In the genomic region with DNA sequence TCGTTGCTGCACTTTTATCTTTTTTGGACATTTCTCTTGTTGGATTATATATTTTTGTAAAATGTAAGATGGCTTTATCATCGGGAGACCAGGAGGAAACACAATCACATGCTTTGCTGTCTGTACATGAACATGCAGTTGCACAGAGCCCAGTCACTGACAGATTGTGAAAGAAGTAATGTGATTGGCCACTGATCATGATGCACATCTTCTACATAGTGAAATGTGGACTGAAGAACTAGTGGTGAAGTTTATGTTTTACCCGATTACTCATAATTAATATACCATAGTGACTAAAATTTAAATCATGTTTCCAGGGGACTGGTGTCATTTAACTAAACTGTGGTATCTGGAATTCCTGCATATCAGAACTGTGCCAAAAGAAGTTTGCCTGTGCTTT, we compare ENCODE assay signal across 21 cellular contexts.
A peak's percentile ranks its signal among the peaks of the same experiment; 100 is the strongest.
DNase-seq lines count a peak whose midpoint lies in the region; ATAC-seq and TF ChIP-seq lines count a peak whose summit lies in the region.
"Had no signal": no experiment of that assay in that cellular context is flagged by ENCODE, and none has a peak within 500 bp of the region (broad histone marks: within the 10 kb centered on the region; RNA-seq: fewer than 3 reads in every experiment).

No MANE protein-coding gene starts in this region.

- ATAC-seq in GM18907 (IDR thresholded peaks at IDR 0.05; ENCODE audit: unreplicated experiment): peak; percentile 49
- peak; percentile 92 for ATAC-seq in IMR-90 (ENCODE audit: low read depth)
- no peak for ATAC-seq in GM21723 (IDR thresholded peaks at IDR 0.05; ENCODE audit: unreplicated experiment)
- ATAC-seq: GM23338, lower lobe of right lung had no signal

- no peaks in the 10 kb centered on the region for H3K79me1 ChIP-seq in IMR-90 (ENCODE audit: low read depth in 1 of 2, low read length in 2 of 2)

- no peak overlapping the region for H3K56ac ChIP-seq in IMR-90 (ENCODE audit: extremely low read depth, insufficient read depth, low read length)

- H3K27ac ChIP-seq in IMR-90 (ENCODE audit: insufficient read depth, low read length): no peak overlapping the region
- H3K27ac ChIP-seq in caudate nucleus (ENCODE audit: low read depth, low read length): no peak overlapping the region
- H3K27ac ChIP-seq: C4-2B, esophagus muscularis mucosa, lower lobe of right lung, SJSA1, testis had no signal

- no peak overlapping the region for H4K8ac ChIP-seq in IMR-90 (ENCODE audit: low read depth in 2 of 2, low read length in 2 of 2)

- TF ChIP-seq CTCF in IMR-90 (conservative IDR thresholded peaks at IDR 0.05; ENCODE audit: low read depth, low read length) (no peak), fibroblast of villous mesenchyme (IDR thresholded peaks at IDR 0.05; ENCODE audit: insufficient read depth, low read depth, low read length) (no peak)

- no peak overlapping the region for H3K23ac ChIP-seq in IMR-90 (ENCODE audit: low read depth, low read length)

- no peak overlapping the region for H3K14ac ChIP-seq in IMR-90 (replicated peaks; ENCODE audit: low read depth, low read length)

- H2AK9ac ChIP-seq in IMR-90 (replicated peaks; ENCODE audit: low read depth, low read length, poor library complexity): no peak overlapping the region

- no peak overlapping the region for H2BK120ac ChIP-seq in IMR-90 (ENCODE audit: low read depth, low read length)

- intact Hi-C loops in IMR-90 (cut with micrococcal nuclease): no loop called here

- in situ Hi-C loops in IMR-90 (cut with MboI; ENCODE audit: low sequenced_read_pairs) (no loop called here), SK-MEL-5 (cut with HindIII; ENCODE audit: low pct_unique_long_range_greater_than_20kb, low sequenced_read_pairs) (no loop called here), ACHN (cut with HindIII; ENCODE audit: low pct_ligation_motif_present, low pct_unique_long_range_greater_than_20kb, low sequenced_read_pairs) (no loop called here)

- H4K91ac ChIP-seq in IMR-90 (ENCODE audit: insufficient read depth, low read depth, low read length): no peak overlapping the region

- no peak overlapping the region for H3K9ac ChIP-seq in IMR-90 (ENCODE audit: low read depth, low read length)

- dilution Hi-C loops in IMR-90 (cut with HindIII; ENCODE audit: low sequenced_read_pairs, unreplicated experiment): no loop called here

- no peak overlapping the region for H2AK5ac ChIP-seq in IMR-90 (ENCODE audit: low read depth, low read length)

- H3K4me3 ChIP-seq in IMR-90 (ENCODE audit: insufficient read depth, low read depth, low read length): no peak overlapping the region
- no peak overlapping the region for H3K4me3 ChIP-seq in fibroblast of villous mesenchyme (ENCODE audit: low read depth, low read length)
- H3K4me3 ChIP-seq: esophagus muscularis mucosa, GM23338, lower lobe of right lung, SJSA1, testis had no signal

- no peak overlapping the region for H2AFZ ChIP-seq in IMR-90 (replicated peaks; ENCODE audit: low read length, poor library complexity)
- H2AFZ ChIP-seq: GM23338 had no signal

- no peak overlapping the region for H2BK20ac ChIP-seq in IMR-90 (ENCODE audit: low read depth, low read length)

- no peaks in the 10 kb centered on the region for H3K27me3 ChIP-seq in IMR-90 (ENCODE audit: control insufficient read depth, insufficient read depth, low read length)
- H3K27me3 ChIP-seq: esophagus muscularis mucosa, SJSA1, testis had no signal

- POLR2A ChIA-PET in IMR-90 (lab: Charles Lee; ENCODE audit: unreplicated experiment): no interaction called here

- TF ChIP-seq RAD21 in IMR-90 (IDR thresholded peaks at IDR 0.05; ENCODE audit: low read length): no peak

- no peaks in the 10 kb centered on the region for H3K9me3 ChIP-seq in IMR-90 (ENCODE audit: control insufficient read depth, insufficient read depth, low read length)
- H3K9me3 ChIP-seq: esophagus muscularis mucosa, lower lobe of right lung, SJSA1, testis had no signal

- H2BK15ac ChIP-seq in IMR-90 (ENCODE audit: low read depth, low read length): no peak overlapping the region

- no peak overlapping the region for H4K5ac ChIP-seq in IMR-90 (ENCODE audit: low read depth, low read length)

- H3K18ac ChIP-seq in IMR-90 (ENCODE audit: low read depth, low read length): no peak overlapping the region

- no peak overlapping the region for H3K4ac ChIP-seq in IMR-90 (ENCODE audit: low read depth, low read length)

- no peak for TF ChIP-seq POLR2A in IMR-90 (IDR thresholded peaks at IDR 0.05; ENCODE audit: low read depth, low read length)

- DNase-seq in IMR-90 (peak; percentile 60), SK-MEL-5 (ENCODE audit: low read depth, low spot score) (peak; percentile 54), fibroblast of villous mesenchyme (ENCODE audit: low read depth) (peak; percentile 22), ACHN (no peak), caudate nucleus (lab: John Stamatoyannopoulos, UW) (no peak), NCI-H2227 (lab: John Stamatoyannopoulos, UW; ENCODE audit: unreplicated experiment) (no peak)
- DNase-seq: activated CD4-positive, alpha-beta T cell treated with anti-CD3 and anti-CD28 coated beads for 4 hours; activated effector memory CD4-positive, alpha-beta T cell treated with Interleukin-2 at 50 U/mL for 16 hours; head of caudate nucleus; lower lobe of right lung; NCI-H146; NCI-H446; occipital lobe; T1000; testis had no signal

- H3K4me2 ChIP-seq in IMR-90 (ENCODE audit: low read depth, low read length): no peak overlapping the region
- H3K4me2 ChIP-seq: GM23338 had no signal

- H2BK5ac ChIP-seq in IMR-90 (ENCODE audit: low read depth, low read length, poor library complexity, severe bottlenecking): no peak overlapping the region

- H3K9me1 ChIP-seq in IMR-90 (ENCODE audit: insufficient read depth, low read length): no peaks in the 10 kb centered on the region

- BruUV-seq in IMR-90 (replicated peaks; lab: Mats Ljungman, UMichigan): no TSS peak

- H3K36me3 ChIP-seq in IMR-90 (ENCODE audit: control insufficient read depth, insufficient read depth, low read length): no peaks in the 10 kb centered on the region
- H3K36me3 ChIP-seq: esophagus muscularis mucosa, lower lobe of right lung, SJSA1 had no signal

- no peaks in the 10 kb centered on the region for H3K4me1 ChIP-seq in IMR-90 (ENCODE audit: control insufficient read depth, insufficient read depth, low read length)
- H3K4me1 ChIP-seq: esophagus muscularis mucosa, lower lobe of right lung, SJSA1, testis had no signal

- no peaks in the 10 kb centered on the region for H4K20me1 ChIP-seq in IMR-90 (ENCODE audit: insufficient read depth, low read length)

- WGBS in IMR-90 (ENCODE audit: extremely low coverage in 2 of 2, insufficient read length in 1 of 2), 2 experiments: no CpG with 5 or more reads among the region's 3 CpGs

- CTCF ChIA-PET in IMR-90 (lab: Yijun Ruan, JAX): no interaction called here

TF ChIP-seq in IMR-90, 13 proteins besides CTCF, POLR2A, EP300 and RAD21:
- TF ChIP-seq ELK1 (IDR thresholded peaks at IDR 0.05; ENCODE audit: borderline replicate concordance, low read depth, low read length): no peak
- TF ChIP-seq SMC3 (IDR thresholded peaks at IDR 0.05; ENCODE audit: low read depth, low read length): no peak
- no peak for TF ChIP-seq CEBPB (IDR thresholded peaks at IDR 0.05; ENCODE audit: low read depth, low read length)

Comparison
In these comparisons a context has a peak if more than half of its experiments do, and no peak if none do; other contexts are left out.
1. DNase-seq: peak in IMR-90 (single experiment), SK-MEL-5 (single experiment) and fibroblast of villous mesenchyme (single experiment); none in ACHN (single experiment), caudate nucleus (0 of 61) and NCI-H2227 (single experiment).